Comparison of ENCODE assay signal across 12 cellular contexts in the genomic region with DNA sequence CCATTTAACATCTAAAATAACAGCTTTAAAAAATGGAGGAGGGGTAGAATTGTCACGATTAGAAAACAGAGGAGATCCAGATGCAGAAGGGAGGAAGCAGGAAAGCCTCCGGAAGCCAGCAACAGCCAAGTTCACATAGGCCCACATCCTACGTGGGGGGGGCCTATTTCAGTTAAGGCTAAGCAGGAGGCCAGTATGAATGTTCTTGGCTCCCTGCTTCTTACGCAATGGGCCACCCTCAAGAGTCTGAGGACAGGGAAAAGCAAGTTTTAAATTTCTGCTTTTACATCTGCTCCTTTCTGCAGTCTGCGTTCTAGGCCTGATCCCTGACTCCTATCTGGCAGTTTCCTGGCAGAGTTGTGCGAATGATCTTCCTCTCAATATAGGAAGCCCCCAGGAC. TPM values are rescaled to one million over a fixed set of nuclear protein-coding genes. Genes with fewer than 3 reads are reported as not detected.
DNase-seq lines count a peak whose midpoint lies in the region; ATAC-seq and TF ChIP-seq lines count a peak whose summit lies in the region.
"Had no signal": no experiment of that assay in that cellular context is flagged by ENCODE, and none has a peak within 500 bp of the region (broad histone marks: within the 10 kb centered on the region; RNA-seq: fewer than 3 reads in every experiment).

No MANE protein-coding gene starts in this region.

- WGBS in esophagus squamous epithelium, 2 donors: 48 to 76% methylated on average over 5 to 6 of the region's 6 CpGs

- H3K4me1 ChIP-seq in esophagus squamous epithelium: peaks cover 0 to 42% (median 9%) of the 10 kb centered on the region in 3 donors
- peaks cover 15% of the 10 kb centered on the region for H3K4me1 ChIP-seq in vagina

- H3K4me1 Mint-ChIP-seq in activated naive CD8-positive, alpha-beta T cell treated with anti-CD3 and anti-CD28 coated beads, Interleukin-2, amount 50 U/mL, for 24 hours: peaks cover 5% of the 10 kb centered on the region

- H3K9me3 ChIP-seq in esophagus squamous epithelium (no peaks in the 10 kb centered on the region), vagina (no peaks in the 10 kb centered on the region)

- H3K27ac ChIP-seq in esophagus squamous epithelium (peak overlapping the region in 3 of 4 donors; percentile 9 to 70 (median 50)), vagina (peak overlapping the region; percentile 30)

- peak; percentile 24 for DNase-seq in NOMO-1 (lab: John Stamatoyannopoulos, UW; ENCODE audit: unreplicated experiment in 2 of 2)
- DNase-seq in esophagus squamous epithelium (lab: John Stamatoyannopoulos, UW): no peak
- DNase-seq in lung microvascular endothelial cell (ENCODE audit: low read depth in 2 of 2): peak; percentile 48 to 54
- DNase-seq in vagina (ENCODE audit: extremely low spot score in 2 of 2): peak in 1 of 2 donors; percentile 91
- DNase-seq in activated naive CD8-positive, alpha-beta T cell treated with anti-CD3 and anti-CD28 coated beads, Interleukin-2, amount 50 U/mL, for 24 hours: no peak
- no peak for DNase-seq in anterior cingulate cortex (lab: John Stamatoyannopoulos, UW)
- DNase-seq: activated naive CD8-positive, alpha-beta T cell treated with anti-CD3 and anti-CD28 coated beads, Interleukin-2, amount 10 ng/mL, durations not matched to agents 7 days and 5 days; DMS 273 treated with DMSO at 0.1 percent for 48 hours; effector CD8-positive, alpha-beta T cell; NCI-H1092 treated with DMSO at 0.1 percent for 48 hours had no signal

- intact Hi-C loops in esophagus squamous epithelium (cut with DNase I): loop anchor here (10.0 kb wide), 1 partner anchor 104 kb away; no protein-coding TSS in a partner anchor
- intact Hi-C loops in vagina (cut with DNase I): no loop called here

- H3K27ac Mint-ChIP-seq in activated naive CD8-positive, alpha-beta T cell treated with anti-CD3 and anti-CD28 coated beads, Interleukin-2, amount 50 U/mL, for 24 hours: no peak overlapping the region
- H3K27ac Mint-ChIP-seq: activated naive CD8-positive, alpha-beta T cell treated with anti-CD3 and anti-CD28 coated beads, Interleukin-2, amount 10 ng/mL, durations not matched to agents 7 days and 5 days; T-helper 1 cell treated with Interleukin-12 subunit alpha and Interleukin-12 subunit beta and Interleukin-4 antibody, amounts not matched to agents 30 μg/mL and 1 μg/mL, for 36 hours had no signal

- H3K4me3 ChIP-seq in esophagus squamous epithelium (no peak overlapping the region), vagina (no peak overlapping the region)

- H3K36me3 ChIP-seq in esophagus squamous epithelium (no peaks in the 10 kb centered on the region), vagina (no peaks in the 10 kb centered on the region)

- TF ChIP-seq CTCF in esophagus squamous epithelium (IDR thresholded peaks at IDR 0.05) (no peak), vagina (IDR thresholded peaks at IDR 0.05) (no peak)

- no peaks in the 10 kb centered on the region for H3K9me3 Mint-ChIP-seq in activated naive CD8-positive, alpha-beta T cell treated with anti-CD3 and anti-CD28 coated beads, Interleukin-2, amount 50 U/mL, for 24 hours
- H3K9me3 Mint-ChIP-seq: activated naive CD8-positive, alpha-beta T cell treated with anti-CD3 and anti-CD28 coated beads, Interleukin-2, amount 10 ng/mL, durations not matched to agents 7 days and 5 days; T-helper 1 cell treated with Interleukin-12 subunit alpha and Interleukin-12 subunit beta and Interleukin-4 antibody, amounts not matched to agents 30 μg/mL and 1 μg/mL, for 36 hours had no signal

- H3K27me3 ChIP-seq in esophagus squamous epithelium: no peaks in the 10 kb centered on the region
- H3K27me3 ChIP-seq in vagina: no peaks in the 10 kb centered on the region

- no peak for ATAC-seq in activated naive CD8-positive, alpha-beta T cell treated with anti-CD3 and anti-CD28 coated beads, Interleukin-2, amount 50 U/mL, for 24 hours
- no peak for ATAC-seq in GM21723 (IDR thresholded peaks at IDR 0.05; ENCODE audit: unreplicated experiment)

- no peak overlapping the region for H3K4me3 Mint-ChIP-seq in activated naive CD8-positive, alpha-beta T cell treated with anti-CD3 and anti-CD28 coated beads, Interleukin-2, amount 50 U/mL, for 24 hours
- H3K4me3 Mint-ChIP-seq: activated naive CD8-positive, alpha-beta T cell treated with anti-CD3 and anti-CD28 coated beads, Interleukin-2, amount 10 ng/mL, durations not matched to agents 7 days and 5 days; T-helper 1 cell treated with Interleukin-12 subunit alpha and Interleukin-12 subunit beta and Interleukin-4 antibody, amounts not matched to agents 30 μg/mL and 1 μg/mL, for 36 hours had no signal

- TF ChIP-seq POLR2A in esophagus squamous epithelium (IDR thresholded peaks at IDR 0.05) (no peak), vagina (IDR thresholded peaks at IDR 0.05) (no peak)

- peaks cover 37% of the 10 kb centered on the region for H3K27me3 Mint-ChIP-seq in activated naive CD8-positive, alpha-beta T cell treated with anti-CD3 and anti-CD28 coated beads, Interleukin-2, amount 50 U/mL, for 24 hours

- no peaks in the 10 kb centered on the region for H3K36me3 Mint-ChIP-seq in activated naive CD8-positive, alpha-beta T cell treated with anti-CD3 and anti-CD28 coated beads, Interleukin-2, amount 50 U/mL, for 24 hours (ENCODE audit: low read depth)

RNA-seq across cellular contexts. Expression of a gene that starts 30.6 kb away (rescaled TPM):
- total RNA-seq in esophagus squamous epithelium: 10 to 100 TPM in 2 of 4 donors, 1 to 10 TPM in 2; 4.9 to 10.4 (median 8.0) TPM
- 9.4 and 14.3 TPM in 2 replicates for total RNA-seq in lung microvascular endothelial cell
- 7.4 TPM for total RNA-seq in vagina

RNA-seq across cellular contexts. Expression of a gene that starts 47.6 kb away (rescaled TPM):
- total RNA-seq in esophagus squamous epithelium (1 to 10 TPM in 2 of 4 donors, under 1 TPM in 2; 0.57 to 1.2 (median 1.1) TPM), lung microvascular endothelial cell (not detected in 2 replicates), vagina (not detected)

RNA-seq across cellular contexts. Expression of a gene that starts 50.1 kb away (rescaled TPM):
- 10 to 100 TPM; 41.2 to 88.9 (median 60.3) TPM for total RNA-seq in esophagus squamous epithelium
- 46.2 and 54.0 TPM in 2 replicates for total RNA-seq in lung microvascular endothelial cell
- 99.4 TPM for total RNA-seq in vagina

Comparison
In these comparisons a context has a peak if more than half of its experiments do, and no peak if none do; other contexts are left out.
1. DNase-seq: peak in NOMO-1 (2 of 2) and lung microvascular endothelial cell (2 of 2); none in esophagus squamous epithelium (single experiment), activated naive CD8-positive, alpha-beta T cell treated with anti-CD3 and anti-CD28 coated beads, Interleukin-2, amount 50 U/mL, for 24 hours (single experiment) and anterior cingulate cortex (0 of 58).